19 cellular contexts compared by ENCODE assay signal in the genomic region with DNA sequence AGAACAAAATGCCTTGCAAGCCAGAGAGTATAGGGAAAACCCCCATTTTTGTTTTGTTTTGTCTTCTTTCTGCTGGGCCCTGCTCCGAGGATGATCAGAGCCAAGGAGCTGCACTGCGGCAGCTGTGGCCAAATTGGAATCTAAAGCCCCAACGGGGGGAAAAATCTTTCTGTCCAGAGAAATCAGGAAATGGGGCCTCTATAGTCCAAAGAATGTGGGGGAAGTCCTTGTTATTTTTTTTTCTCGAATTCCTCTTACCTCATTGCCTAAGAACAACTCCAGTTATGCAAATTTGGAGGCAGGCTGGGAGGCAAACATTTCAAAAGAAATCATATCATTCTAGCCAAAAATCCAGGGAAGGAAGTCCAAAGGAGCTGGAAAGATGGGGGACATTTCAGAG.
A peak's percentile ranks its signal among the peaks of the same experiment; 100 is the strongest.
DNase-seq lines count a peak whose midpoint lies in the region; ATAC-seq and TF ChIP-seq lines count a peak whose summit lies in the region.
"Had no signal": no experiment of that assay in that cellular context is flagged by ENCODE, and none has a peak within 500 bp of the region (broad histone marks: within the 10 kb centered on the region; RNA-seq: fewer than 3 reads in every experiment).

No MANE protein-coding gene starts in this region.

- TF ChIP-seq CTCF in AG10803 (conservative IDR thresholded peaks at IDR 0.05; ENCODE audit: low read length), result no peak
- TF ChIP-seq CTCF in astrocyte of the cerebellum (IDR thresholded peaks at IDR 0.05; ENCODE audit: low read depth, low read length, missing control alignments), result no peak
- no peak for TF ChIP-seq CTCF in fibroblast of mammary gland (conservative IDR thresholded peaks at IDR 0.05; ENCODE audit: control insufficient read depth, insufficient read depth, low read depth, low read length)
- no peak for TF ChIP-seq CTCF in transverse colon (IDR thresholded peaks at IDR 0.05)

- WGBS in transverse colon (ENCODE audit: low coverage in 1 of 2), 2 donors, result 64 to 77% methylated on average over 4 of the region's 4 CpGs

- peaks cover 0 to 4% of the 10 kb centered on the region in 2 donors for H3K9me3 ChIP-seq in transverse colon
- H3K9me3 ChIP-seq: A549, BLaER1 had no signal

- TF ChIP-seq EP300 in transverse colon (IDR thresholded peaks at IDR 0.05; ENCODE audit: low read depth), result no peak

- H3K27ac ChIP-seq in transverse colon, result no peak overlapping the region
- H3K27ac ChIP-seq: 22Rv1, A549, BLaER1 had no signal

- in situ Hi-C loops in astrocyte of the cerebellum (cut with HindIII; ENCODE audit: low sequenced_read_pairs) (no loop called here), transverse colon (cut with MboI; ENCODE audit: low pct_ligation_motif_present in 1 of 4, low pct_unique_long_range_greater_than_20kb in 1 of 4, low sequenced_read_pairs in 3 of 4) (no loop called here)

- no peaks in the 10 kb centered on the region for H3K36me3 ChIP-seq in transverse colon
- H3K36me3 ChIP-seq: BLaER1 had no signal

- intact Hi-C loops in transverse colon (cut with DNase I; ENCODE audit: low total_unique reads), result no loop called here

- H3K27me3 ChIP-seq in transverse colon, result no peaks in the 10 kb centered on the region
- H3K27me3 ChIP-seq: BLaER1 had no signal

- TF ChIP-seq POLR2A in transverse colon (IDR thresholded peaks at IDR 0.05), result no peak

- H3K4me1 ChIP-seq in transverse colon, result no peaks in the 10 kb centered on the region
- H3K4me1 ChIP-seq: A549, BLaER1 had no signal

- peak; percentile 31 for DNase-seq in AG10803 (ENCODE audit: low read depth)
- DNase-seq in astrocyte of the cerebellum (ENCODE audit: low read depth), result peak; percentile 50
- peak; percentile 6 for DNase-seq in fibroblast of mammary gland (ENCODE audit: low read depth)
- DNase-seq in glomerular visceral epithelial cell (ENCODE audit: extremely low spot score), result peak; percentile 18
- no peak for DNase-seq in transverse colon
- no peak for DNase-seq in activated CD4-positive, alpha-beta T cell treated with anti-CD3 and anti-CD28 coated beads, Interleukin-2, amount 50 U/mL, for 48 hours
- DNase-seq: CD4-positive, alpha-beta memory T cell; DMS153; DMS79; GDM1; GOT3; H7; HFFc6 had no signal

- ATAC-seq in HG02840 (IDR thresholded peaks at IDR 0.05; ENCODE audit: low FRiP score, unreplicated experiment), result no peak
- ATAC-seq in GM21528 (IDR thresholded peaks at IDR 0.05; ENCODE audit: low FRiP score, unreplicated experiment), result no peak
- ATAC-seq: A549, HCT116 had no signal

- H3K4me3 ChIP-seq in AG10803 (ENCODE audit: low read length) (no peak overlapping the region), astrocyte of the cerebellum (ENCODE audit: low read depth, low read length) (no peak overlapping the region), fibroblast of mammary gland (ENCODE audit: control insufficient read depth, low read depth, low read length) (no peak overlapping the region), transverse colon (no peak overlapping the region)
- H3K4me3 ChIP-seq: A549, BLaER1 had no signal

Comparison
In these comparisons a context has a peak if more than half of its experiments do, and no peak if none do; other contexts are left out.
1. DNase-seq: peak in AG10803 (single experiment), astrocyte of the cerebellum (single experiment), fibroblast of mammary gland (single experiment) and glomerular visceral epithelial cell (single experiment); none in transverse colon (single experiment) and activated CD4-positive, alpha-beta T cell treated with anti-CD3 and anti-CD28 coated beads, Interleukin-2, amount 50 U/mL, for 48 hours (0 of 2).